ENCODE assay signal across 26 cellular contexts in the genomic region with DNA sequence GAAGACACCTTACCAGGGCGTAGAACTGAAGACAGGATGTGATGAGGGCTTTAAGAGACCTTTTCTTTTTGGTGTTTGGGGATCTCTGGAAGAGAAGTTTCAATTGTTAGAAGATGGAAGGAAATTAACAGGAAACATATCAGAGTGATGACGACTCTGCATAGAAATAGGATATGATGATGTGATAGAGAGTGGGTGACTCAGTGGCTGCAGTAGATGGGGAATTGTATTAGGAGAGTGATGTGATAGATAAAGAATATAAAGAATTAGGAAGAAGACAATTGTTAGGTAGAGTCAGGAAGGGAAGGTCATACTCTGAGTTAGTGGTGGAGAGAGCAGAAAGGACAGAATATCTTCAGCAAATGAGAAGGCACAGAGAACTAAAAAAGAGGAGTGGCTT.
DNase-seq lines count a peak whose midpoint lies in the region; ATAC-seq, FAIRE-seq and TF ChIP-seq lines count a peak whose summit lies in the region.
"Had no signal": no experiment of that assay in that cellular context is flagged by ENCODE, and none has a peak within 500 bp of the region (broad histone marks: within the 10 kb centered on the region; RNA-seq: fewer than 3 reads in every experiment).

No MANE protein-coding gene starts in this region.

- DNase-seq in HepG2 (ENCODE audit: low spot score): no peak
- DNase-seq in right lobe of liver: no peak
- peak; percentile 42 for DNase-seq in astrocyte of the spinal cord (ENCODE audit: low read depth, low spot score)
- peak; percentile 71 for DNase-seq in fibroblast of the aortic adventitia (ENCODE audit: low read depth)
- no peak for DNase-seq in GM10248 (ENCODE audit: extremely low spot score)
- DNase-seq in kidney: no peak
- DNase-seq: 8988T; activated CD4-positive, alpha-beta T cell treated with anti-CD3 and anti-CD28 coated beads for 1 hour; activated CD8-positive, alpha-beta T cell treated with anti-CD3 and anti-CD28 coated beads, Interleukin-2, amount 10 ng/mL, durations not matched to agents 7 days and 5 days; activated gamma-delta T cell treated with Interleukin-2 at 50 U/mL for 16 hours; activated T-cell treated with anti-CD3 and anti-CD28 coated beads, Interleukin-2, amount 50 U/mL, for 1 hour; AML-193; CD4-positive, alpha-beta memory T cell; DMS 273 treated with DMSO at 0.1 percent for 48 hours; KG1; NCI-H1436 treated with DMSO at 0.1 percent for 48 hours; NCI-H524 treated with DMSO at 0.1 percent for 48 hours had no signal

- H4K20me1 ChIP-seq in HepG2 (ENCODE audit: insufficient read depth, low read length): no peaks in the 10 kb centered on the region

- no peaks in the 10 kb centered on the region for H3K4me1 ChIP-seq in HepG2 (ENCODE audit: insufficient read depth, low read length)
- H3K4me1 ChIP-seq in right lobe of liver: no peaks in the 10 kb centered on the region
- no peaks in the 10 kb centered on the region for H3K4me1 ChIP-seq in kidney (ENCODE audit: control insufficient read depth in 1 of 2, insufficient read depth in 1 of 2, low read depth in 1 of 2, low read length in 2 of 2)

- TF ChIP-seq CTCF in HepG2 (CRISPR knock-in tag; IDR thresholded peaks at IDR 0.05) (no peak), right lobe of liver (IDR thresholded peaks at IDR 0.05) (no peak), astrocyte of the spinal cord (IDR thresholded peaks at IDR 0.05; ENCODE audit: low read depth, low read length) (no peak), fibroblast of the aortic adventitia (IDR thresholded peaks at IDR 0.05; ENCODE audit: insufficient read depth, low read length) (no peak), GM10248 (IDR thresholded peaks at IDR 0.05; ENCODE audit: control extremely low read depth, extremely low read depth, low read depth, missing control alignments) (no peak), kidney (IDR thresholded peaks at IDR 0.05; ENCODE audit: borderline replicate concordance, extremely low read depth, insufficient read depth) (no peak)

- no peaks in the 10 kb centered on the region for H3K79me2 ChIP-seq in HepG2 (ENCODE audit: insufficient read depth, low read length)

- intact Hi-C loops in HepG2 (cut with micrococcal nuclease; ENCODE audit: unreplicated experiment) (no loop called here), right lobe of liver (cut with DNase I) (no loop called here), kidney (cut with DNase I) (no loop called here)

- H3K9ac ChIP-seq in HepG2 (ENCODE audit: insufficient read depth, low read depth, low read length) (no peak overlapping the region), kidney (ENCODE audit: low read length in 2 of 2) (no peak overlapping the region)

- CTCF ChIA-PET in HepG2 (lab: Yijun Ruan, JAX; ENCODE audit: low intra/inter-chr PET ratio, low total read pairs): no interaction called here
- CTCF ChIA-PET in GM10248 (lab: Yijun Ruan, JAX): interaction anchor here (1.3 kb wide), 1 partner anchor 10 kb away, joined by 5 read pairs; no protein-coding TSS in a partner anchor

- TF ChIP-seq POLR2A in HepG2 (IDR thresholded peaks at IDR 0.05; ENCODE audit: insufficient read depth in 1 of 2, low read depth in 2 of 2, low read length in 2 of 2) (no peak), right lobe of liver (IDR thresholded peaks at IDR 0.05) (no peak)

- ATAC-seq in HepG2 (no peak), right lobe of liver (no peak), GM21528 (IDR thresholded peaks at IDR 0.05; ENCODE audit: low FRiP score, unreplicated experiment) (no peak), HG03097 (IDR thresholded peaks at IDR 0.05; ENCODE audit: low FRiP score, unreplicated experiment) (no peak)
- ATAC-seq: activated CD8-positive, alpha-beta T cell treated with anti-CD3 and anti-CD28 coated beads, Interleukin-2, amount 10 ng/mL, durations not matched to agents 7 days and 5 days; Panc1 had no signal

- H3K27me3 ChIP-seq in HepG2 (ENCODE audit: control insufficient read depth in 1 of 2, insufficient read depth in 2 of 2, low read length in 2 of 2): no peaks in the 10 kb centered on the region
- no peaks in the 10 kb centered on the region for H3K27me3 ChIP-seq in right lobe of liver
- H3K27me3 ChIP-seq: cardiac muscle cell, SJSA1 had no signal

- TF ChIP-seq EP300 in HepG2 (IDR thresholded peaks at IDR 0.05; ENCODE audit: low read depth in 2 of 2, low read length in 2 of 2) (no peak), HepG2 (CRISPR knock-in tag; IDR thresholded peaks at IDR 0.05; ENCODE audit: borderline replicate concordance) (no peak)

- H3K27ac ChIP-seq in HepG2 (ENCODE audit: extremely low read length, insufficient read depth, low read length) (no peak overlapping the region), right lobe of liver (no peak overlapping the region), kidney (ENCODE audit: low read depth in 2 of 2, low read length in 2 of 2) (no peak overlapping the region)
- H3K27ac ChIP-seq: cardiac muscle cell, SJSA1 had no signal

- H3K36me3 ChIP-seq in HepG2 (replicated peaks in 1 of 2; ENCODE audit: control insufficient read depth in 1 of 2, insufficient read depth in 2 of 2, low read length in 2 of 2) (no peaks in the 10 kb centered on the region), right lobe of liver (no peaks in the 10 kb centered on the region), kidney (ENCODE audit: control insufficient read depth in 1 of 2, insufficient read depth in 2 of 2, low read length in 2 of 2) (no peaks in the 10 kb centered on the region)
- H3K36me3 ChIP-seq: cardiac muscle cell, SJSA1 had no signal

- no peak overlapping the region for H3K4me2 ChIP-seq in HepG2 (ENCODE audit: low read depth, low read length)

- no peak for TF ChIP-seq RAD21 in HepG2 (CRISPR knock-in tag; IDR thresholded peaks at IDR 0.05)

- BruUV-seq in HepG2 (replicated peaks; lab: Mats Ljungman, UMichigan): no TSS peak

- no peak overlapping the region for H2AFZ ChIP-seq in HepG2 (ENCODE audit: low read length)

- in situ Hi-C loops in HepG2 (cut with HindIII; ENCODE audit: extremely low pct_ligation_motif_present, low pct_unique_long_range_greater_than_20kb): no loop called here
- in situ Hi-C loops in astrocyte of the spinal cord (cut with HindIII; ENCODE audit: low sequenced_read_pairs): no loop called here

- POLR2A ChIA-PET in HepG2 (lab: Yijun Ruan, JAX): no interaction called here
- POLR2A ChIA-PET in GM10248 (lab: Yijun Ruan, JAX): no interaction called here

- WGBS in HepG2 (ENCODE audit: low lambda C conversion rate): 15% methylated on average over 2 of the region's 2 CpGs
- 58% methylated on average over 2 of the region's 2 CpGs for WGBS in right lobe of liver (ENCODE audit: insufficient coverage, low coverage, low lambda C conversion rate, missing lambda C conversion rate)

- H3K4me3 ChIP-seq in HepG2 (replicated peaks in 1 of 3; ENCODE audit: insufficient read depth in 1 of 3, low read depth in 2 of 3, low read length in 3 of 3) (no peak overlapping the region), right lobe of liver (no peak overlapping the region), astrocyte of the spinal cord (ENCODE audit: low read depth, low read length) (no peak overlapping the region), fibroblast of the aortic adventitia (ENCODE audit: low read depth, low read length) (no peak overlapping the region), kidney (ENCODE audit: low read length in 2 of 2) (no peak overlapping the region)
- H3K4me3 ChIP-seq: cardiac muscle cell, lung, SJSA1 had no signal

- H3K9me3 ChIP-seq in HepG2 (ENCODE audit: low read length) (no peaks in the 10 kb centered on the region), right lobe of liver (no peaks in the 10 kb centered on the region), kidney (ENCODE audit: control insufficient read depth in 1 of 2, low read length in 2 of 2) (no peaks in the 10 kb centered on the region)
- H3K9me3 ChIP-seq: SJSA1 had no signal

- no peak for FAIRE-seq in HepG2 (lab: Jason Lieb, UNC)
- no peak for FAIRE-seq in kidney (lab: Jason Lieb, UNC)
- FAIRE-seq: endometrium, frontal cortex, G401.6 had no signal

TF ChIP-seq in HepG2, 621 proteins besides CTCF, POLR2A, EP300 and RAD21:
- TF ChIP-seq ZNF337 (CRISPR knock-in tag; IDR thresholded peaks at IDR 0.05; ENCODE audit: borderline replicate concordance, low read depth) (no peak), CREB1 (IDR thresholded peaks at IDR 0.05) (peak; percentile 56; the same call in 1 of the 2 replicates), CREB1 (CRISPR knock-in tag; IDR thresholded peaks at IDR 0.05) (no peak), ADNP (CRISPR knock-in tag; IDR thresholded peaks at IDR 0.05) (no peak)
- TF ChIP-seq, protein P1, sequence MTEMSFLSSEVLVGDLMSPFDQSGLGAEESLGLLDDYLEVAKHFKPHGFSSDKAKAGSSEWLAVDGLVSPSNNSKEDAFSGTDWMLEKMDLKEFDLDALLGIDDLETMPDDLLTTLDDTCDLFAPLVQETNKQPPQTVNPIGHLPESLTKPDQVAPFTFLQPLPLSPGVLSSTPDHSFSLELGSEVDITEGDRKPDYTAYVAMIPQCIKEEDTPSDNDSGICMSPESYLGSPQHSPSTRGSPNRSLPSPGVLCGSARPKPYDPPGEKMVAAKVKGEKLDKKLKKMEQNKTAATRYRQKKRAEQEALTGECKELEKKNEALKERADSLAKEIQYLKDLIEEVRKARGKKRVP (CRISPR knock-in tag; IDR thresholded peaks at IDR 0.05): no peak

Comparison
In these comparisons a context has a peak if more than half of its experiments do, and no peak if none do; other contexts are left out.
1. DNase-seq: peak in astrocyte of the spinal cord (single experiment) and fibroblast of the aortic adventitia (single experiment); none in HepG2 (single experiment), right lobe of liver (0 of 3), GM10248 (single experiment) and kidney (single experiment).